ENCODE assay signal across 7 cellular contexts in the genomic region with DNA sequence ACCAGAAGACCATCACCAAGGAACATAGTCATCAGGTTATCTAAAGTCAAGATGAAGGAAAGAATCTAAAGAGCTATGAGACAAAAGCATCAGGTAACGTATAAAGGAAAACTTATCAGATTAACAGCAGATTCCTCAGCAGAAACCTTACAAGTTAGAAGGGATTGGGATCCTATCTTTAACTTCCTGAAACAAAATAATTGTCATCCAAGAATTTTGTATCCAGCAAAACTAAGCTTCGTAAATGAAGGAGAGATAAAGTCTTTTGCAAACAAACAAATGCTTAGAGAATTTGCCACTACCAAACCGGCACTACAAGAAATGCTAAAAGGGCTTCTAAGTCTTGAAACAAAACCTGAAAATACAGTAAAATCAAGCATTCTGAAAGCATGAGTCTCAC.
"Had no signal": no experiment of that assay in that cellular context is flagged by ENCODE, and none has a peak within 500 bp of the region (broad histone marks: within the 10 kb centered on the region; RNA-seq: fewer than 3 reads in every experiment).

No MANE protein-coding gene starts in this region.

- H3K4me3 ChIP-seq: GM12878 had no signal

- FAIRE-seq: G401.6, GM12878, GM12891, GM12892, GM18507 had no signal

- DNase-seq: GDM1, GF-D8 had no signal
